Comparison of ENCODE assay signal across 9 cellular contexts in genomic region chr6:116277124-116277523, GRCh38. TPM values are rescaled to one million over a fixed set of nuclear protein-coding genes. Genes with fewer than 3 reads are reported as not detected.
DNase-seq lines count a peak whose midpoint lies in the region; ATAC-seq and TF ChIP-seq lines count a peak whose summit lies in the region.
"Had no signal": no experiment of that assay in that cellular context is flagged by ENCODE, and none has a peak within 500 bp of the region (broad histone marks: within the 10 kb centered on the region; RNA-seq: fewer than 3 reads in every experiment).

No MANE protein-coding gene starts in this region.

- peak overlapping the region; percentile 16 to 75 (median 70) for H3K27ac Mint-ChIP-seq in IgD-negative memory B cell
- H3K27ac Mint-ChIP-seq in chondrocyte (ENCODE audit: unreplicated experiment), result peak overlapping the region; percentile 11
- H3K27ac Mint-ChIP-seq in naive thymus-derived CD8-positive, alpha-beta T cell, result peak overlapping the region; percentile 86 to 100 (median 98)

- no peak for TF ChIP-seq CTCF in AG10803 (conservative IDR thresholded peaks at IDR 0.05; ENCODE audit: low read length)
- TF ChIP-seq CTCF in chondrocyte (IDR thresholded peaks at IDR 0.05), result no peak

- DNase-seq in AG10803 (ENCODE audit: low read depth) (no peak), chondrocyte (ENCODE audit: low spot score) (no peak), inferior parietal cortex (ENCODE audit: extremely low spot score) (no peak), CD1c-positive myeloid dendritic cell (ENCODE audit: extremely low spot score) (no peak)
- no peak for DNase-seq in naive thymus-derived CD8-positive, alpha-beta T cell
- no peak for DNase-seq in activated CD4-positive, CD25-positive, alpha-beta regulatory T cell (lab: John Stamatoyannopoulos, UW)
- DNase-seq: effector CD4-positive, alpha-beta T cell had no signal

- POLR2A ChIA-PET in naive thymus-derived CD8-positive, alpha-beta T cell (lab: Charles Lee), result interaction anchor here (5.2 kb wide), 1 partner anchor 294 kb away, joined by 66 read pairs; the partner anchor contains the start of gene RWDD1

- H3K4me1 Mint-ChIP-seq in IgD-negative memory B cell, result peaks cover 42 to 58% (median 48%) of the 10 kb centered on the region in 3 donors
- H3K4me1 Mint-ChIP-seq in chondrocyte (ENCODE audit: low read depth), result peaks cover 56% of the 10 kb centered on the region
- peaks cover 28 to 90% (median 78%) of the 10 kb centered on the region in 4 donors for H3K4me1 Mint-ChIP-seq in naive thymus-derived CD8-positive, alpha-beta T cell

- H3K4me3 ChIP-seq in AG10803 (ENCODE audit: low read length), result peak overlapping the region; percentile 58

- H3K4me3 Mint-ChIP-seq in IgD-negative memory B cell, result peak overlapping the region; percentile 98 to 100 (median 100)
- H3K4me3 Mint-ChIP-seq in chondrocyte (ENCODE audit: unreplicated experiment), result peak overlapping the region; percentile 99
- H3K4me3 Mint-ChIP-seq in naive thymus-derived CD8-positive, alpha-beta T cell, result peak overlapping the region; percentile 89 to 100 (median 97)

- H3K27me3 Mint-ChIP-seq in IgD-negative memory B cell, result no peaks in the 10 kb centered on the region
- H3K27me3 Mint-ChIP-seq in chondrocyte (ENCODE audit: low read depth), result no peaks in the 10 kb centered on the region
- H3K27me3 Mint-ChIP-seq in naive thymus-derived CD8-positive, alpha-beta T cell, result no peaks in the 10 kb centered on the region

- H3K9me3 Mint-ChIP-seq in IgD-negative memory B cell (no peaks in the 10 kb centered on the region), chondrocyte (ENCODE audit: low read depth) (no peaks in the 10 kb centered on the region)
- H3K9me3 Mint-ChIP-seq in naive thymus-derived CD8-positive, alpha-beta T cell, result no peaks in the 10 kb centered on the region

- no peak for ATAC-seq in naive thymus-derived CD8-positive, alpha-beta T cell
- ATAC-seq in HG02678 (IDR thresholded peaks at IDR 0.05; ENCODE audit: unreplicated experiment), result no peak

- H3K36me3 Mint-ChIP-seq in IgD-negative memory B cell (peaks cover 21% of the 10 kb centered on the region), chondrocyte (ENCODE audit: low read depth) (peaks cover 16% of the 10 kb centered on the region)
- H3K36me3 Mint-ChIP-seq in naive thymus-derived CD8-positive, alpha-beta T cell, result peaks cover 14 to 66% (median 34%) of the 10 kb centered on the region in 3 donors

RNA-seq across cellular contexts. Expression of gene TSPYL1, which starts 2.6 kb away (rescaled TPM):
- polyA plus RNA-seq in IgD-negative memory B cell, result 62.8 TPM
- total RNA-seq in chondrocyte, result 66.0 to 76.8 TPM (median 67.4 TPM) in 3 replicates
- 100 to 1,000 TPM; 104 to 106 TPM for total RNA-seq in naive thymus-derived CD8-positive, alpha-beta T cell
- polyA plus RNA-seq in naive thymus-derived CD8-positive, alpha-beta T cell, result 10 to 100 TPM; 28.2 to 49.1 (median 36.7) TPM

RNA-seq across cellular contexts. Expression of gene TSPYL4, which starts 23.2 kb away (rescaled TPM):
- 9.8 TPM for polyA plus RNA-seq in IgD-negative memory B cell
- total RNA-seq in chondrocyte, result 27.2 to 33.1 TPM (median 27.6 TPM) in 3 replicates
- 10 to 100 TPM; 23.1 to 24.7 TPM for total RNA-seq in naive thymus-derived CD8-positive, alpha-beta T cell
- 10 to 100 TPM; 12.5 to 19.4 (median 12.7) TPM for polyA plus RNA-seq in naive thymus-derived CD8-positive, alpha-beta T cell

Comparison
In these comparisons a context has a peak if more than half of its experiments do, and no peak if none do; other contexts are left out.
1. H3K27ac Mint-ChIP-seq: peak in every context shown above with its lines; median percentile 98 in naive thymus-derived CD8-positive, alpha-beta T cell; 70 in IgD-negative memory B cell; 11 in chondrocyte.